ENCODE assay signal across 11 cellular contexts in the genomic region with DNA sequence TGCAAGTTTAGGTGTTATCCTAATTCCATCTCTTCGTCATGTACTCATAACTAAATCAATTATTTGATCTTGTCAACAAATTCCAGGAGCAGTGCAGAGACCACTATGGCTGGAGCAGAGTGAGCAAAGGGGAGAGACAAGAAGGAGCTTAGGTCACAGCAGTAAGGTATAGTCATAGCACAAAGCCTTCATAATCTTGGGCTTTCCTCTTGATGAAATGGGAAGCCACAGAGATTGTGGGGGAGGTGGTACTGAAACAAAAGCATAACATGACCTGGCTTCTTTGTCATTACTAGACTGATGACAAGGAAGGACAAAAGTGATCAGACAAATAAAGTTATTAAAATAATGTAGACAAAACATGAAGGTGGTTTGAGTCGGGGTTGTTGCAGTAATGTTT.
A peak's percentile ranks its signal among the peaks of the same experiment; 100 is the strongest.
DNase-seq lines count a peak whose midpoint lies in the region; ATAC-seq lines count a peak whose summit lies in the region.
"Had no signal": no experiment of that assay in that cellular context is flagged by ENCODE, and none has a peak within 500 bp of the region (broad histone marks: within the 10 kb centered on the region; RNA-seq: fewer than 3 reads in every experiment).

No MANE protein-coding gene starts in this region.

- no peaks in the 10 kb centered on the region for H3K79me1 ChIP-seq in neuronal stem cell (ENCODE audit: low read depth, low read length)

- no peaks in the 10 kb centered on the region for H3K4me1 ChIP-seq in neuronal stem cell (ENCODE audit: control insufficient read depth in 2 of 2, insufficient read depth in 1 of 2, low read depth in 1 of 2, low read length in 2 of 2)
- H3K4me1 ChIP-seq: uterus had no signal

- peaks cover 6% of the 10 kb centered on the region for H3K27me3 Mint-ChIP-seq in stimulated activated naive CD8-positive, alpha-beta T cell treated with anti-CD3 and anti-CD28 coated beads, Interleukin-15, amount 100 ng/mL, for 72 hours

- H3K14ac ChIP-seq in neuronal stem cell (ENCODE audit: low read length): no peak overlapping the region

- H3K36me3 ChIP-seq in neuronal stem cell (replicated peaks in 1 of 2; ENCODE audit: control insufficient read depth in 2 of 2, insufficient read depth in 2 of 2, low read length in 2 of 2): no peaks in the 10 kb centered on the region
- H3K36me3 ChIP-seq: uterus had no signal

- peaks cover 26% of the 10 kb centered on the region for H3K4me1 Mint-ChIP-seq in stimulated activated naive CD8-positive, alpha-beta T cell treated with anti-CD3 and anti-CD28 coated beads, Interleukin-15, amount 100 ng/mL, for 72 hours

- no peak overlapping the region for H2BK5ac ChIP-seq in neuronal stem cell (ENCODE audit: low read length)

- no peak overlapping the region for H2BK120ac ChIP-seq in neuronal stem cell (ENCODE audit: low read depth, low read length)

- H3K27ac Mint-ChIP-seq in activated naive CD4-positive, alpha-beta T cell treated with anti-CD3 and anti-CD28 coated beads, Interleukin-2, amount 50 U/mL, for 72 hours: no peak overlapping the region
- H3K27ac Mint-ChIP-seq in stimulated activated naive CD8-positive, alpha-beta T cell treated with anti-CD3 and anti-CD28 coated beads, Interleukin-15, amount 100 ng/mL, for 72 hours: peak overlapping the region; percentile 6 to 22

- no peak overlapping the region for H3K23ac ChIP-seq in neuronal stem cell (ENCODE audit: low read depth, low read length, poor library complexity)

- peaks cover 0 to 6% of the 10 kb centered on the region in 2 donors for H3K9me3 Mint-ChIP-seq in activated naive CD4-positive, alpha-beta T cell treated with anti-CD3 and anti-CD28 coated beads, Interleukin-2, amount 50 U/mL, for 72 hours
- peaks cover 0 to 5% of the 10 kb centered on the region in 2 donors for H3K9me3 Mint-ChIP-seq in stimulated activated naive CD8-positive, alpha-beta T cell treated with anti-CD3 and anti-CD28 coated beads, Interleukin-15, amount 100 ng/mL, for 72 hours

- no peak for DNase-seq in activated naive CD4-positive, alpha-beta T cell treated with anti-CD3 and anti-CD28 coated beads, Interleukin-2, amount 50 U/mL, for 72 hours (ENCODE audit: low spot score in 2 of 2)
- no peak for DNase-seq in activated naive CD4-positive, alpha-beta T cell (lab: John Stamatoyannopoulos, UW)
- peak; percentile 15 to 37 for DNase-seq in stimulated activated naive CD8-positive, alpha-beta T cell treated with anti-CD3 and anti-CD28 coated beads, Interleukin-15, amount 100 ng/mL, for 72 hours
- no peak for DNase-seq in stimulated activated CD4-positive, alpha-beta T cell treated with anti-CD3 and anti-CD28 coated beads, Interleukin-2, amount 100 ng/mL, for 48 hours
- no peak for DNase-seq in neuronal stem cell (ENCODE audit: low spot score)
- DNase-seq: effector memory CD4-positive, alpha-beta T cell; NCI-H187 treated with DMSO at 0.1 percent for 48 hours; uterus had no signal

- H3K27ac ChIP-seq in neuronal stem cell (replicated peaks; ENCODE audit: low read length): no peak overlapping the region
- H3K27ac ChIP-seq: uterus had no signal

- 100% methylated on average over 1 of the region's 2 CpGs; no CpG with 5 or more reads in 1 of the 2 donors for WGBS in neuronal stem cell (ENCODE audit: extremely low coverage in 2 of 2, insufficient read length in 2 of 2, insufficient replicate concordance in 1 of 2), 2 donors

- ATAC-seq in activated naive CD4-positive, alpha-beta T cell treated with anti-CD3 and anti-CD28 coated beads, Interleukin-2, amount 50 U/mL, for 72 hours: peak; percentile 59 to 75
- ATAC-seq in GM21576 (IDR thresholded peaks at IDR 0.05; ENCODE audit: unreplicated experiment) (peak; percentile 56), HG03432 (IDR thresholded peaks at IDR 0.05; ENCODE audit: unreplicated experiment) (peak; percentile 61), HG02970 (IDR thresholded peaks at IDR 0.05; ENCODE audit: low FRiP score, unreplicated experiment) (no peak)
- ATAC-seq in stimulated activated naive CD8-positive, alpha-beta T cell treated with anti-CD3 and anti-CD28 coated beads, Interleukin-15, amount 100 ng/mL, for 72 hours: peak; percentile 80

- H4K91ac ChIP-seq in neuronal stem cell (ENCODE audit: low read depth, low read length, poor library complexity): no peak overlapping the region

- H3K4ac ChIP-seq in neuronal stem cell (ENCODE audit: low read length): no peak overlapping the region

- H2BK15ac ChIP-seq in neuronal stem cell (ENCODE audit: low read length): no peak overlapping the region

- no peak overlapping the region for H2AFZ ChIP-seq in neuronal stem cell (ENCODE audit: low read length)

- no peak overlapping the region for H3K4me3 ChIP-seq in neuronal stem cell (ENCODE audit: low read length in 2 of 2)
- H3K4me3 ChIP-seq: uterus had no signal

- H3K4me3 Mint-ChIP-seq in stimulated activated naive CD8-positive, alpha-beta T cell treated with anti-CD3 and anti-CD28 coated beads, Interleukin-15, amount 100 ng/mL, for 72 hours: peak overlapping the region; percentile 26 to 57

- H2AK5ac ChIP-seq in neuronal stem cell (ENCODE audit: low read depth, low read length): no peak overlapping the region

- no peak overlapping the region for H3K4me2 ChIP-seq in neuronal stem cell (ENCODE audit: insufficient read depth, low read length, poor library complexity, severe bottlenecking)

- no peak overlapping the region for H3K9ac ChIP-seq in neuronal stem cell (ENCODE audit: low read depth, low read length, poor library complexity)

- H3K18ac ChIP-seq in neuronal stem cell (ENCODE audit: low read length): no peak overlapping the region

- no peak overlapping the region for H2BK12ac ChIP-seq in neuronal stem cell (ENCODE audit: low read length)

- no peaks in the 10 kb centered on the region for H3K27me3 ChIP-seq in neuronal stem cell (ENCODE audit: control insufficient read depth in 3 of 3, insufficient read depth in 3 of 3, low read depth in 1 of 3, low read length in 3 of 3)
- H3K27me3 ChIP-seq: uterus had no signal

- no peaks in the 10 kb centered on the region for H3K9me3 ChIP-seq in neuronal stem cell (replicated peaks in 1 of 2; ENCODE audit: control insufficient read depth in 2 of 2, insufficient read depth in 1 of 2, low read depth in 1 of 2, low read length in 2 of 2)
- H3K9me3 ChIP-seq: uterus had no signal

- no peak overlapping the region for H4K8ac ChIP-seq in neuronal stem cell (ENCODE audit: low read depth, low read length)

- no peaks in the 10 kb centered on the region for H3K36me3 Mint-ChIP-seq in activated naive CD4-positive, alpha-beta T cell treated with anti-CD3 and anti-CD28 coated beads, Interleukin-2, amount 50 U/mL, for 72 hours

Comparison
In these comparisons a context has a peak if more than half of its experiments do, and no peak if none do; other contexts are left out.
1. DNase-seq: peak in stimulated activated naive CD8-positive, alpha-beta T cell treated with anti-CD3 and anti-CD28 coated beads, Interleukin-15, amount 100 ng/mL, for 72 hours (2 of 2); none in activated naive CD4-positive, alpha-beta T cell treated with anti-CD3 and anti-CD28 coated beads, Interleukin-2, amount 50 U/mL, for 72 hours (0 of 2), activated naive CD4-positive, alpha-beta T cell (0 of 4), stimulated activated CD4-positive, alpha-beta T cell treated with anti-CD3 and anti-CD28 coated beads, Interleukin-2, amount 100 ng/mL, for 48 hours (0 of 2) and neuronal stem cell (single experiment).
2. H3K27ac Mint-ChIP-seq: peak in stimulated activated naive CD8-positive, alpha-beta T cell treated with anti-CD3 and anti-CD28 coated beads, Interleukin-15, amount 100 ng/mL, for 72 hours (2 of 2); none in activated naive CD4-positive, alpha-beta T cell treated with anti-CD3 and anti-CD28 coated beads, Interleukin-2, amount 50 U/mL, for 72 hours (0 of 2).